ENCODE assay signal across 2 cellular contexts in genomic region chr1:210330279-210330866, GRCh38.
TF ChIP-seq lines count a peak whose summit lies in the region.

No MANE protein-coding gene starts in this region.

TF ChIP-seq in HCT116, 20 proteins besides CTCF, POLR2A, EP300 and RAD21:
- no peak for TF ChIP-seq TCF7L2 (IDR thresholded peaks at IDR 0.05; ENCODE audit: borderline replicate concordance, extremely low read depth, insufficient read depth, insufficient read length)

TF ChIP-seq in HepG2, 621 proteins besides CTCF, POLR2A, EP300 and RAD21:
- TF ChIP-seq ZNF790 (CRISPR knock-in tag; IDR thresholded peaks at IDR 0.05; ENCODE audit: borderline replicate concordance) (no peak), NRL (CRISPR knock-in tag; IDR thresholded peaks at IDR 0.05; ENCODE audit: borderline replicate concordance) (no peak), CHD2 (IDR thresholded peaks at IDR 0.05; ENCODE audit: low read depth, low read length) (no peak), ZNF749 (CRISPR knock-in tag; IDR thresholded peaks at IDR 0.05; ENCODE audit: borderline replicate concordance) (no peak), ZBTB7B (CRISPR knock-in tag; IDR thresholded peaks at IDR 0.05) (no peak), ZNF30 (CRISPR knock-in tag; IDR thresholded peaks at IDR 0.05) (no peak), ZNF609 (CRISPR knock-in tag; IDR thresholded peaks at IDR 0.05; ENCODE audit: borderline replicate concordance) (no peak), TRIM24 (CRISPR knock-in tag; IDR thresholded peaks at IDR 0.05) (no peak)
- TF ChIP-seq, protein P1, sequence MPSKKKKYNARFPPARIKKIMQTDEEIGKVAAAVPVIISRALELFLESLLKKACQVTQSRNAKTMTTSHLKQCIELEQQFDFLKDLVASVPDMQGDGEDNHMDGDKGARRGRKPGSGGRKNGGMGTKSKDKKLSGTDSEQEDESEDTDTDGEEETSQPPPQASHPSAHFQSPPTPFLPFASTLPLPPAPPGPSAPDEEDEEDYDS (CRISPR knock-in tag; IDR thresholded peaks at IDR 0.05), result no peak
